15 cellular contexts compared by ENCODE assay signal in the genomic region with DNA sequence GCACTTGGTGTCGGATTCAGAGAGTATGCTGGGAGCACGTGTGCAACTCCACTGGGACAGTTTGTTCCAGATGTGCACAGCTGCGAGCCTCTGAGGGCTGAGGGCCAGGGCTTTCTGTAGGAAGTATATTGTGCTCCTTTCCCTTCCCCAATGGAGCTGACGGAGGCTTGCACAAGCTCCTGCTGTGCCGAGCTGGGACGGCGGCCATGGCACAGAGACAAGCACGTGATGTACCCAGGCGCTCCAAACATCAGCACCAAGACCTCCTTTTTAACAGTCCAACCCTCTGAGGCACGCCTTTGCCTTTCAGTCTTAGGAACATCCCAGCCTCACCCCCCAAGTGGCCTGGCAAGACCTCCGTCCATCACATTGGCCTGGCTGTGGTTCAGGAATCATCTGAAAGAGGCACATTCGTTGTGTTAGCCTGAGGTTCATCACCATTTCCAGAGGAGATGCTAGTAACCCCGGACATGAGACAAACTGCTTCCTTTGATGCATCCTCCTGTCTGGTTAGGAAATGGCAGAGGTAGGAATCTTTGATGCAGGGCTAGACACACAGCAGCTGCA.
DNase-seq lines count a peak whose midpoint lies in the region; ATAC-seq and TF ChIP-seq lines count a peak whose summit lies in the region.
"Had no signal": no experiment of that assay in that cellular context is flagged by ENCODE, and none has a peak within 500 bp of the region (broad histone marks: within the 10 kb centered on the region; RNA-seq: fewer than 3 reads in every experiment).

No MANE protein-coding gene starts in this region.

- peak overlapping the region; percentile 58 for H2AFZ ChIP-seq in neuronal stem cell (ENCODE audit: low read length)

- no peak overlapping the region for H3K14ac ChIP-seq in neuronal stem cell (ENCODE audit: low read length)

- no peak overlapping the region for H4K91ac ChIP-seq in neuronal stem cell (ENCODE audit: low read depth, low read length, poor library complexity)

- no peak overlapping the region for H2BK12ac ChIP-seq in neuronal stem cell (ENCODE audit: low read length)

- no peak overlapping the region for H2AK5ac ChIP-seq in neuronal stem cell (ENCODE audit: low read depth, low read length)

- peaks cover 3 to 6% of the 10 kb centered on the region in 2 donors for H3K4me1 ChIP-seq in neuronal stem cell (ENCODE audit: control insufficient read depth in 2 of 2, insufficient read depth in 1 of 2, low read depth in 1 of 2, low read length in 2 of 2)
- H3K4me1 ChIP-seq in tibial artery = no peaks in the 10 kb centered on the region

- in situ Hi-C loops in astrocyte of the spinal cord (cut with HindIII; ENCODE audit: low sequenced_read_pairs) = no loop called here

- no peak overlapping the region for H2BK120ac ChIP-seq in neuronal stem cell (ENCODE audit: low read depth, low read length)

- DNase-seq in astrocyte of the spinal cord (ENCODE audit: low read depth, low spot score) = peak; percentile 32
- DNase-seq in cardiac septum (ENCODE audit: low spot score) = peak; percentile 75
- DNase-seq in neuronal stem cell (ENCODE audit: low spot score) = no peak
- peak; percentile 87 to 92 for DNase-seq in tibial artery
- no peak for DNase-seq in type B pancreatic cell (ENCODE audit: extremely low spot score, unreplicated experiment)
- DNase-seq in HuH-7 (ENCODE audit: low spot score) = no peak
- DNase-seq: activated naive CD4-positive, alpha-beta T cell treated with Interleukin-2 at 50 U/mL for 16 hours; CD4-positive, alpha-beta memory T cell; GF-D8; NCI-H1105; NCI-H526 treated with DMSO at 0.1 percent for 48 hours; RPMI8226 had no signal

- H3K79me1 ChIP-seq in neuronal stem cell (ENCODE audit: low read depth, low read length) = no peaks in the 10 kb centered on the region

- H3K4me1 Mint-ChIP-seq in type B pancreatic cell (ENCODE audit: unreplicated experiment) = peaks cover 29% of the 10 kb centered on the region
- H3K4me1 Mint-ChIP-seq: CD4-positive, alpha-beta memory T cell had no signal

- no peak overlapping the region for H3K4me3 Mint-ChIP-seq in type B pancreatic cell
- H3K4me3 Mint-ChIP-seq: CD4-positive, alpha-beta memory T cell; dendritic cell treated with granulocyte-macrophage colony-stimulating factor and Interleukin-4, amounts not matched to agents 40 ng/mL and 50 ng/mL, for 4 days had no signal

- H3K27ac Mint-ChIP-seq in type B pancreatic cell = no peak overlapping the region
- H3K27ac Mint-ChIP-seq: CD4-positive, alpha-beta memory T cell; dendritic cell treated with granulocyte-macrophage colony-stimulating factor and Interleukin-4, amounts not matched to agents 40 ng/mL and 50 ng/mL, for 4 days had no signal

- no peak overlapping the region for H2BK5ac ChIP-seq in neuronal stem cell (ENCODE audit: low read length)

- H3K4me3 ChIP-seq in astrocyte of the spinal cord (ENCODE audit: low read depth, low read length) (no peak overlapping the region), neuronal stem cell (ENCODE audit: low read length in 2 of 2) (no peak overlapping the region), tibial artery (no peak overlapping the region)

- TF ChIP-seq CTCF in astrocyte of the spinal cord (IDR thresholded peaks at IDR 0.05; ENCODE audit: low read depth, low read length) (no peak), tibial artery (IDR thresholded peaks at IDR 0.05) (no peak), type B pancreatic cell (conservative IDR thresholded peaks at IDR 0.05) (no peak)

- H4K8ac ChIP-seq in neuronal stem cell (ENCODE audit: low read depth, low read length) = no peak overlapping the region

- no peaks in the 10 kb centered on the region for H3K9me3 Mint-ChIP-seq in type B pancreatic cell
- H3K9me3 Mint-ChIP-seq: dendritic cell treated with granulocyte-macrophage colony-stimulating factor and Interleukin-4, amounts not matched to agents 40 ng/mL and 50 ng/mL, for 4 days had no signal

- H3K27me3 Mint-ChIP-seq in type B pancreatic cell = peaks cover 37% of the 10 kb centered on the region

- H3K36me3 ChIP-seq in neuronal stem cell (replicated peaks in 1 of 2; ENCODE audit: control insufficient read depth in 2 of 2, insufficient read depth in 2 of 2, low read length in 2 of 2) (no peaks in the 10 kb centered on the region), tibial artery (no peaks in the 10 kb centered on the region)

- intact Hi-C loops in cardiac septum (cut with DNase I) (no loop called here), tibial artery (cut with DNase I; ENCODE audit: low total_unique reads) (no loop called here)

- no peak overlapping the region for H3K9ac ChIP-seq in neuronal stem cell (ENCODE audit: low read depth, low read length, poor library complexity)

- no peaks in the 10 kb centered on the region for H3K27me3 ChIP-seq in neuronal stem cell (ENCODE audit: control insufficient read depth in 3 of 3, insufficient read depth in 3 of 3, low read depth in 1 of 3, low read length in 3 of 3)
- peaks cover 0 to 45% of the 10 kb centered on the region in 2 donors for H3K27me3 ChIP-seq in tibial artery

- H2BK15ac ChIP-seq in neuronal stem cell (ENCODE audit: low read length) = no peak overlapping the region

- H3K4me2 ChIP-seq in neuronal stem cell (ENCODE audit: insufficient read depth, low read length, poor library complexity, severe bottlenecking) = no peak overlapping the region

- H3K27ac ChIP-seq in neuronal stem cell (replicated peaks; ENCODE audit: low read length) (no peak overlapping the region), tibial artery (no peak overlapping the region)

- H3K36me3 Mint-ChIP-seq in type B pancreatic cell = no peaks in the 10 kb centered on the region
- H3K36me3 Mint-ChIP-seq: CD4-positive, alpha-beta memory T cell had no signal

- no peak for ATAC-seq in HG03108 (IDR thresholded peaks at IDR 0.05; ENCODE audit: unreplicated experiment)
- no peak for ATAC-seq in GM18909 (IDR thresholded peaks at IDR 0.05; ENCODE audit: poor library complexity, unreplicated experiment)

- no peak overlapping the region for H3K23ac ChIP-seq in neuronal stem cell (ENCODE audit: low read depth, low read length, poor library complexity)

- H3K9me3 ChIP-seq in neuronal stem cell (replicated peaks in 1 of 2; ENCODE audit: control insufficient read depth in 2 of 2, insufficient read depth in 1 of 2, low read depth in 1 of 2, low read length in 2 of 2) (peaks cover 0 to 2% of the 10 kb centered on the region in 2 donors), tibial artery (no peaks in the 10 kb centered on the region)

- no CpG with 5 or more reads among the region's 13 CpGs for WGBS in neuronal stem cell (ENCODE audit: extremely low coverage in 2 of 2, insufficient read length in 2 of 2, insufficient replicate concordance in 1 of 2), 2 donors

- no peak overlapping the region for H3K4ac ChIP-seq in neuronal stem cell (ENCODE audit: low read length)

- no peak overlapping the region for H3K18ac ChIP-seq in neuronal stem cell (ENCODE audit: low read length)

Comparison
In these comparisons a context has a peak if more than half of its experiments do, and no peak if none do; other contexts are left out.
1. DNase-seq: peak in astrocyte of the spinal cord (single experiment), cardiac septum (single experiment) and tibial artery (2 of 2); none in neuronal stem cell (single experiment), type B pancreatic cell (single experiment) and HuH-7 (single experiment).